ENCODE assay signal across 9 cellular contexts in genomic region chr2:110115291-110116032, GRCh38. TPM values are rescaled to one million over a fixed set of nuclear protein-coding genes. Genes with fewer than 3 reads are reported as not detected.
DNase-seq lines count a peak whose midpoint lies in the region; ATAC-seq and TF ChIP-seq lines count a peak whose summit lies in the region.
"Had no signal": no experiment of that assay in that cellular context is flagged by ENCODE, and none has a peak within 500 bp of the region (broad histone marks: within the 10 kb centered on the region; RNA-seq: fewer than 3 reads in every experiment).

TSS of gene MALL (minus strand) at chr2:110115822. CDS start at chr2:110115792, 30 bp downstream.

- peaks cover 4% of the 10 kb centered on the region for H3K4me1 ChIP-seq in colonic mucosa
- peaks cover 4 to 18% (median 14%) of the 10 kb centered on the region in 4 donors for H3K4me1 ChIP-seq in transverse colon

- WGBS in lower leg skin, 2 donors, result 5 to 7% methylated on average over 45 to 62 of the region's 62 CpGs
- 20% methylated on average over 50 of the region's 62 CpGs; no CpG with 5 or more reads in 1 of the 2 donors for WGBS in transverse colon (ENCODE audit: low coverage in 1 of 2), 2 donors

- peak within 1 kb of the TSS; percentile 82 for H3K9ac ChIP-seq in colonic mucosa (ENCODE audit: low read depth in 2 of 2, low read length in 2 of 2)

- no peak for TF ChIP-seq POLR2A in lower leg skin (IDR thresholded peaks at IDR 0.05)
- TF ChIP-seq POLR2A in transverse colon (IDR thresholded peaks at IDR 0.05), result peak; percentile 84

- in situ Hi-C loops in transverse colon (cut with MboI; ENCODE audit: low pct_ligation_motif_present in 1 of 4, low pct_unique_long_range_greater_than_20kb in 1 of 4, low sequenced_read_pairs in 3 of 4), result no loop called here

- no peaks in the 10 kb centered on the region for H3K36me3 ChIP-seq in colonic mucosa
- H3K36me3 ChIP-seq in transverse colon, result no peaks in the 10 kb centered on the region

- H3K4me3 ChIP-seq in colonic mucosa (peak within 1 kb of the TSS; percentile 48), lower leg skin (ENCODE audit: low read depth, poor library complexity, severe bottlenecking) (peak within 1 kb of the TSS; percentile 30), transverse colon (peak within 1 kb of the TSS; percentile 6 to 59 (median 41))
- H3K4me3 ChIP-seq: K562 had no signal

- H3K9me3 ChIP-seq in colonic mucosa, result no peaks in the 10 kb centered on the region
- no peaks in the 10 kb centered on the region for H3K9me3 ChIP-seq in transverse colon

- H3K27ac ChIP-seq in colonic mucosa (peak within 1 kb of the TSS; percentile 87), transverse colon (peak within 1 kb of the TSS; percentile 68 to 85 (median 80))

- TF ChIP-seq CTCF in colonic mucosa (IDR thresholded peaks at IDR 0.05) (no peak), lower leg skin (IDR thresholded peaks at IDR 0.05) (no peak), transverse colon (IDR thresholded peaks at IDR 0.05) (peak in 2 of 5 experiments; percentile 14 to 29)

- TF ChIP-seq EP300 in transverse colon (IDR thresholded peaks at IDR 0.05; ENCODE audit: low read depth), result no peak

- H3K27me3 ChIP-seq in colonic mucosa (no peaks in the 10 kb centered on the region), transverse colon (peaks cover 36% of the 10 kb centered on the region)

- intact Hi-C loops in colonic mucosa (cut with DNase I), result no loop called here
- intact Hi-C loops in lower leg skin (cut with DNase I; ENCODE audit: low total_unique reads), result no loop called here
- intact Hi-C loops in transverse colon (cut with DNase I; ENCODE audit: low total_unique reads), result no loop called here

- ATAC-seq in GM21528 (IDR thresholded peaks at IDR 0.05; ENCODE audit: low FRiP score, unreplicated experiment), result no peak

- DNase-seq in NCI-H1417 (lab: John Stamatoyannopoulos, UW) (peak in 2 of 3 experiments; percentile 62 to 66), NCI-H1417 treated with DMSO at 0.1 percent for 48 hours (lab: John Stamatoyannopoulos, UW) (no peak), colonic mucosa (peak; percentile 76), lower leg skin (ENCODE audit: low spot score in 2 of 2) (peak in 1 of 2 donors; percentile 86), transverse colon (peak; percentile 74), globus pallidus (ENCODE audit: low spot score) (no peak)
- DNase-seq in activated CD8-positive, alpha-beta memory T cell treated with anti-CD3 and anti-CD28 coated beads for 24 hours, result no peak

RNA-seq across cellular contexts. Expression of gene MALL, which starts in this region (rescaled TPM):
- 100 to 1,000 TPM; 213 to 567 TPM for total RNA-seq in colonic mucosa
- total RNA-seq in lower leg skin, result 10 to 100 TPM; 38.7 to 92.8 (median 54.1) TPM
- total RNA-seq in transverse colon, result 100 to 1,000 TPM; 205 to 499 (median 299) TPM

Comparison
In these comparisons a context has a peak if more than half of its experiments do, and no peak if none do; other contexts are left out.
1. DNase-seq: peak in NCI-H1417 (2 of 3), colonic mucosa (single experiment) and transverse colon (single experiment); none in NCI-H1417 treated with DMSO at 0.1 percent for 48 hours (single experiment), globus pallidus (single experiment) and activated CD8-positive, alpha-beta memory T cell treated with anti-CD3 and anti-CD28 coated beads for 24 hours (single experiment).
2. Peak in every context shown above with its lines, with median percentiles within 50 percentile points of each other: H3K4me3 ChIP-seq.